ENCODE assay signal across 22 cellular contexts in the genomic region with DNA sequence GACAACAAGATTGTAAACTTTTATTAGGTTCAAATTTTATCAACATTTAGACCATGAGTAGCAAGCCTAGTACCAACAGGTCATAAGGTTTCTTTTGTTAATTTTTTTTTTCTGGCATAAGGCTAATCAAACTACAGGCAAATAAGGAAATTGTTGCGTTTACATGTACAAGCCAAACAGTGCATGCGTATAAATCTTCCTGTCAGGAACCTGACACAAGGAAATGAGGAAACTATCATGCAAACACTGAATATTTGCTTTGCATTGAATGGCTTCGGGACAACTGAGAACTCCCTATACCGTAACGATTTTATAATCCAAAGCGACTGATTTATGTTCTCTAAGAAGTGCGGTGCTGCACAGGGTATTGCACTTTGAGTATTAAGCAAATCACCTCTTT.
DNase-seq lines count a peak whose midpoint lies in the region; ATAC-seq and TF ChIP-seq lines count a peak whose summit lies in the region.
"Had no signal": no experiment of that assay in that cellular context is flagged by ENCODE, and none has a peak within 500 bp of the region (broad histone marks: within the 10 kb centered on the region; RNA-seq: fewer than 3 reads in every experiment).

No MANE protein-coding gene starts in this region.

- ATAC-seq in HG02571 (IDR thresholded peaks at IDR 0.05; ENCODE audit: unreplicated experiment): no peak
- ATAC-seq: stimulated activated naive CD8-positive, alpha-beta T cell treated with anti-CD3 and anti-CD28 coated beads, Interleukin-15, amount 100 ng/mL, for 72 hours had no signal

- CTCF ChIA-PET in HEK293T (lab: Yijun Ruan, JAX): no interaction called here

- no peak overlapping the region for H3K4me3 Mint-ChIP-seq in activated T-cell treated with anti-CD3 and anti-CD28 coated beads, Interleukin-2, amount 50 U/mL, for 24 hours
- H3K4me3 Mint-ChIP-seq: activated CD4-positive, alpha-beta memory T cell treated with anti-CD3 and anti-CD28 coated beads, Interleukin-2, amount 10 ng/mL, durations not matched to agents 7 days and 5 days; CD4-positive, CD25-positive, alpha-beta regulatory T cell; stimulated activated naive CD8-positive, alpha-beta T cell treated with anti-CD3 and anti-CD28 coated beads, Interleukin-15, amount 100 ng/mL, for 72 hours; T-helper 1 cell treated with Interleukin-12 subunit alpha and Interleukin-12 subunit beta and Interleukin-4 antibody, amounts not matched to agents 30 μg/mL and 1 μg/mL, for 36 hours had no signal

- no peaks in the 10 kb centered on the region for H3K27me3 Mint-ChIP-seq in activated T-cell treated with anti-CD3 and anti-CD28 coated beads, Interleukin-2, amount 50 U/mL, for 24 hours
- H3K27me3 Mint-ChIP-seq: activated CD4-positive, alpha-beta memory T cell treated with anti-CD3 and anti-CD28 coated beads, Interleukin-2, amount 10 ng/mL, durations not matched to agents 7 days and 5 days; CD4-positive, CD25-positive, alpha-beta regulatory T cell; stimulated activated naive CD8-positive, alpha-beta T cell treated with anti-CD3 and anti-CD28 coated beads, Interleukin-15, amount 100 ng/mL, for 72 hours had no signal

- POLR2A ChIA-PET in HEK293T (lab: Yijun Ruan, JAX): no interaction called here

- no peak overlapping the region for H3K27ac Mint-ChIP-seq in activated T-cell treated with anti-CD3 and anti-CD28 coated beads, Interleukin-2, amount 50 U/mL, for 24 hours
- H3K27ac Mint-ChIP-seq: activated CD4-positive, alpha-beta memory T cell treated with anti-CD3 and anti-CD28 coated beads, Interleukin-2, amount 10 ng/mL, durations not matched to agents 7 days and 5 days; CD4-positive, CD25-positive, alpha-beta regulatory T cell; stimulated activated naive CD8-positive, alpha-beta T cell treated with anti-CD3 and anti-CD28 coated beads, Interleukin-15, amount 100 ng/mL, for 72 hours; T-helper 1 cell treated with Interleukin-12 subunit alpha and Interleukin-12 subunit beta and Interleukin-4 antibody, amounts not matched to agents 30 μg/mL and 1 μg/mL, for 36 hours had no signal

- H3K27ac ChIP-seq in VCaP: peak overlapping the region; percentile 65
- H3K27ac ChIP-seq: cardiac muscle cell, GM23248, HL-60, SJSA1, transverse colon had no signal

- H3K9me3 Mint-ChIP-seq in activated T-cell treated with anti-CD3 and anti-CD28 coated beads, Interleukin-2, amount 50 U/mL, for 24 hours: no peaks in the 10 kb centered on the region
- H3K9me3 Mint-ChIP-seq: activated CD4-positive, alpha-beta memory T cell treated with anti-CD3 and anti-CD28 coated beads, Interleukin-2, amount 10 ng/mL, durations not matched to agents 7 days and 5 days; T-helper 1 cell treated with Interleukin-12 subunit alpha and Interleukin-12 subunit beta and Interleukin-4 antibody, amounts not matched to agents 30 μg/mL and 1 μg/mL, for 36 hours had no signal

- DNase-seq in COLO668 (lab: John Stamatoyannopoulos, UW; ENCODE audit: unreplicated experiment) (peak; percentile 59), HEK293T (ENCODE audit: extremely low spot score) (peak; percentile 12), NCI-H146 treated with DMSO at 0.1 percent for 48 hours (lab: John Stamatoyannopoulos, UW; ENCODE audit: unreplicated experiment) (peak; percentile 88), hepatic stellate cell (ENCODE audit: low spot score) (no peak)
- no peak for DNase-seq in activated naive CD4-positive, alpha-beta T cell treated with Interleukin-2 at 50 U/mL for 16 hours
- no peak for DNase-seq in activated T-cell treated with anti-CD3 and anti-CD28 coated beads, Interleukin-2, amount 50 U/mL, for 24 hours
- DNase-seq: activated CD4-positive, alpha-beta memory T cell treated with anti-CD3 and anti-CD28 coated beads, Interleukin-2, amount 10 ng/mL, durations not matched to agents 7 days and 5 days; CD4-positive, CD25-positive, alpha-beta regulatory T cell; foreskin fibroblast; GM23248; islet precursor cell; NCI-H510A; nucleus accumbens; stimulated activated CD4-positive, alpha-beta T cell treated with anti-CD3 and anti-CD28 coated beads, Interleukin-4, amount 100 ng/mL, for 4 hours; stimulated activated naive CD8-positive, alpha-beta T cell treated with anti-CD3 and anti-CD28 coated beads, Interleukin-15, amount 100 ng/mL, for 72 hours; transverse colon had no signal

- TF ChIP-seq CTCF in VCaP (conservative IDR thresholded peaks at IDR 0.05): no peak

- no peaks in the 10 kb centered on the region for H3K4me1 Mint-ChIP-seq in activated T-cell treated with anti-CD3 and anti-CD28 coated beads, Interleukin-2, amount 50 U/mL, for 24 hours (ENCODE audit: low read depth)
- H3K4me1 Mint-ChIP-seq: activated CD4-positive, alpha-beta memory T cell treated with anti-CD3 and anti-CD28 coated beads, Interleukin-2, amount 10 ng/mL, durations not matched to agents 7 days and 5 days; CD4-positive, CD25-positive, alpha-beta regulatory T cell; stimulated activated naive CD8-positive, alpha-beta T cell treated with anti-CD3 and anti-CD28 coated beads, Interleukin-15, amount 100 ng/mL, for 72 hours had no signal

- no peaks in the 10 kb centered on the region for H3K36me3 Mint-ChIP-seq in activated T-cell treated with anti-CD3 and anti-CD28 coated beads, Interleukin-2, amount 50 U/mL, for 24 hours (ENCODE audit: low read depth)
- H3K36me3 Mint-ChIP-seq: CD4-positive, CD25-positive, alpha-beta regulatory T cell had no signal

TF ChIP-seq in HEK293T, 16 proteins besides CTCF, POLR2A, EP300 and RAD21:
- TF ChIP-seq NFRKB (IDR thresholded peaks at IDR 0.05): no peak
- no peak for TF ChIP-seq L3MBTL2 (conservative IDR thresholded peaks at IDR 0.05)
- TF ChIP-seq, protein P1, sequence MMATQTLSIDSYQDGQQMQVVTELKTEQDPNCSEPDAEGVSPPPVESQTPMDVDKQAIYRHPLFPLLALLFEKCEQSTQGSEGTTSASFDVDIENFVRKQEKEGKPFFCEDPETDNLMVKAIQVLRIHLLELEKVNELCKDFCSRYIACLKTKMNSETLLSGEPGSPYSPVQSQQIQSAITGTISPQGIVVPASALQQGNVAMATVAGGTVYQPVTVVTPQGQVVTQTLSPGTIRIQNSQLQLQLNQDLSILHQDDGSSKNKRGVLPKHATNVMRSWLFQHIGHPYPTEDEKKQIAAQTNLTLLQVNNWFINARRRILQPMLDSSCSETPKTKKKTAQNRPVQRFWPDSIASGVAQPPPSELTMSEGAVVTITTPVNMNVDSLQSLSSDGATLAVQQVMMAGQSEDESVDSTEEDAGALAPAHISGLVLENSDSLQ (IDR thresholded peaks at IDR 0.05): peak; percentile 94
- no peak for TF ChIP-seq ARNT (IDR thresholded peaks at IDR 0.05)
- TF ChIP-seq ELF4 (IDR thresholded peaks at IDR 0.05): no peak

Comparison
In these comparisons a context has a peak if more than half of its experiments do, and no peak if none do; other contexts are left out.
1. DNase-seq: peak in COLO668 (single experiment), HEK293T (single experiment) and NCI-H146 treated with DMSO at 0.1 percent for 48 hours (single experiment); none in hepatic stellate cell (single experiment), activated naive CD4-positive, alpha-beta T cell treated with Interleukin-2 at 50 U/mL for 16 hours (single experiment) and activated T-cell treated with anti-CD3 and anti-CD28 coated beads, Interleukin-2, amount 50 U/mL, for 24 hours (single experiment).